8 cellular contexts compared by ENCODE assay signal in genomic region chr15:45588199-45588910, GRCh38. TPM values are rescaled to one million over a fixed set of nuclear protein-coding genes. Genes with fewer than 3 reads are reported as not detected.
DNase-seq lines count a peak whose midpoint lies in the region; ATAC-seq and TF ChIP-seq lines count a peak whose summit lies in the region.

No MANE protein-coding gene starts in this region.

- H3K4me1 ChIP-seq in SJCRH30 (peaks cover 10% of the 10 kb centered on the region), fibroblast of lung (ENCODE audit: control insufficient read depth, extremely low read depth, insufficient read depth, low read length) (no peaks in the 10 kb centered on the region), psoas muscle (peaks cover 37% of the 10 kb centered on the region)

- H3K4me3 ChIP-seq in GM08714 (ENCODE audit: low read length) (peak overlapping the region; percentile 100), SJCRH30 (peak overlapping the region; percentile 80), fibroblast of lung (replicated peaks in 1 of 4; ENCODE audit: control extremely low read depth in 1 of 4, insufficient read depth in 1 of 4, low read depth in 3 of 4, low read length in 4 of 4) (peak overlapping the region; percentile 82 to 87 (median 84)), psoas muscle (peak overlapping the region; percentile 95)

- peak overlapping the region; percentile 99 for H3K9ac ChIP-seq in fibroblast of lung (ENCODE audit: insufficient read depth, low read length)

- DNase-seq in SJCRH30 = peak in 1 of 2 experiments; percentile 7
- DNase-seq in fibroblast of lung (ENCODE audit: low read depth in 2 of 2) = peak; percentile 17 to 31
- no peak for DNase-seq in psoas muscle
- DNase-seq in NCI-H446 (lab: John Stamatoyannopoulos, UW) = no peak

- peak overlapping the region; percentile 96 for H3K4me2 ChIP-seq in fibroblast of lung (ENCODE audit: extremely low read depth, insufficient read depth, low read length)

- H2AFZ ChIP-seq in fibroblast of lung (ENCODE audit: low read length) = no peak overlapping the region

- H3K9me3 ChIP-seq in SJCRH30 (replicated peaks) = no peaks in the 10 kb centered on the region
- no peaks in the 10 kb centered on the region for H3K9me3 ChIP-seq in fibroblast of lung (ENCODE audit: control insufficient read depth, insufficient read depth, low read depth, low read length)
- no peaks in the 10 kb centered on the region for H3K9me3 ChIP-seq in psoas muscle

- H3K27me3 ChIP-seq in SJCRH30 (no peaks in the 10 kb centered on the region), fibroblast of lung (ENCODE audit: control insufficient read depth, insufficient read depth, low read length) (no peaks in the 10 kb centered on the region), psoas muscle (ENCODE audit: insufficient read depth in 3 of 3, low read length in 2 of 3) (no peaks in the 10 kb centered on the region)

- H3K79me2 ChIP-seq in fibroblast of lung (ENCODE audit: control insufficient read depth, insufficient read depth, low read length) = peaks cover 45% of the 10 kb centered on the region

- peaks cover 5% of the 10 kb centered on the region for H3K36me3 ChIP-seq in SJCRH30
- H3K36me3 ChIP-seq in fibroblast of lung (ENCODE audit: control insufficient read depth, insufficient read depth, low read length) = no peaks in the 10 kb centered on the region
- H3K36me3 ChIP-seq in psoas muscle (ENCODE audit: insufficient read depth in 1 of 2, low read depth in 1 of 2) = peaks cover 0 to 17% of the 10 kb centered on the region in 2 donors

- no peaks in the 10 kb centered on the region for H4K20me1 ChIP-seq in fibroblast of lung (ENCODE audit: control insufficient read depth, extremely low read depth, insufficient read depth, low read length)

- WGBS in psoas muscle, 3 donors = 18 to 30% (median 24%) methylated on average over 6 of the region's 6 CpGs

- no peak for TF ChIP-seq CTCF in fibroblast of lung (conservative IDR thresholded peaks at IDR 0.05 in 1 of 2, IDR thresholded peaks at IDR 0.05 in 1 of 2; ENCODE audit: low read depth in 1 of 2, low read length in 2 of 2)
- TF ChIP-seq CTCF in psoas muscle (IDR thresholded peaks at IDR 0.05) = no peak

- ATAC-seq in psoas muscle (peak in 1 of 4 donors; percentile 46), HG02981 (IDR thresholded peaks at IDR 0.05; ENCODE audit: unreplicated experiment) (no peak), GM18520 (IDR thresholded peaks at IDR 0.05; ENCODE audit: unreplicated experiment) (no peak), GM21723 (IDR thresholded peaks at IDR 0.05; ENCODE audit: unreplicated experiment) (no peak)

- H3K27ac ChIP-seq in SJCRH30 = peak overlapping the region; percentile 86
- peak overlapping the region; percentile 92 for H3K27ac ChIP-seq in fibroblast of lung (ENCODE audit: insufficient read depth, low read length)
- peak overlapping the region; percentile 97 for H3K27ac ChIP-seq in psoas muscle

- intact Hi-C loops in psoas muscle (cut with DNase I) = loop anchor here (5.0 kb wide), 3 partner anchors 66 to 621 kb away; partner anchors contain the start of gene SLC30A4 (in 1 of the 2)

RNA-seq across cellular contexts. Expression of gene BLOC1S6, which starts 1.2 kb away (rescaled TPM):
- 70.2 and 70.9 TPM in 2 replicates for total RNA-seq in SJCRH30 (2014; rRNA removed; shearing (Covaris generic))
- total RNA-seq in fibroblast of lung (84.6 and 91.9 TPM in 2 replicates), psoas muscle (10 to 100 TPM; 23.7 to 55.2 (median 30.3) TPM)
- polyA plus RNA-seq in fibroblast of lung (34.2 and 38.3 TPM in 2 replicates), psoas muscle (10 to 100 TPM; 14.3 to 45.9 (median 31.7) TPM)
- polyA plus RNA-seq in fibroblast of lung (2012) = 44.9 and 50.2 TPM in 2 replicates
- 3.1 and 4.6 TPM in 2 replicates for polyA minus RNA-seq in fibroblast of lung (ENCODE audit: low replicate concordance)

RNA-seq across cellular contexts. Expression of gene SQOR, which starts 46.5 kb away (rescaled TPM):
- 0.51 and 0.67 TPM in 2 replicates for total RNA-seq in SJCRH30 (2014; rRNA removed; shearing (Covaris generic))
- total RNA-seq in fibroblast of lung = 105 and 129 TPM in 2 replicates
- 55.4 and 81.5 TPM in 2 replicates for polyA plus RNA-seq in fibroblast of lung
- polyA plus RNA-seq in fibroblast of lung (2012) = 45.9 and 61.3 TPM in 2 replicates
- 45.2 and 102 TPM in 2 replicates for polyA minus RNA-seq in fibroblast of lung (ENCODE audit: low replicate concordance)
- total RNA-seq in psoas muscle = 100 to 1,000 TPM in 3 of 4 donors, 10 to 100 TPM in 1; 46.5 to 174 (median 152) TPM
- polyA plus RNA-seq in psoas muscle = 100 to 1,000 TPM in 1 of 3 donors, 10 to 100 TPM in 2; 67.6 to 142 (median 70.2) TPM

Comparison
In these comparisons a context has a peak if more than half of its experiments do, and no peak if none do; other contexts are left out.
1. DNase-seq: peak in fibroblast of lung (2 of 2); none in psoas muscle (0 of 2) and NCI-H446 (0 of 2).
2. RNA of gene SQOR, which starts 46.5 kb away (total RNA-seq): 46.5 to 174 TPM in psoas muscle and 105 to 129 TPM in fibroblast of lung; 0.51 to 0.67 TPM in SJCRH30; every median in the first group is over 10 times any median in the second.
3. Peak in every context shown above with its lines, with median percentiles within 50 percentile points of each other: H3K4me3 ChIP-seq and H3K27ac ChIP-seq.